13 cellular contexts compared by ENCODE assay signal in the genomic region with DNA sequence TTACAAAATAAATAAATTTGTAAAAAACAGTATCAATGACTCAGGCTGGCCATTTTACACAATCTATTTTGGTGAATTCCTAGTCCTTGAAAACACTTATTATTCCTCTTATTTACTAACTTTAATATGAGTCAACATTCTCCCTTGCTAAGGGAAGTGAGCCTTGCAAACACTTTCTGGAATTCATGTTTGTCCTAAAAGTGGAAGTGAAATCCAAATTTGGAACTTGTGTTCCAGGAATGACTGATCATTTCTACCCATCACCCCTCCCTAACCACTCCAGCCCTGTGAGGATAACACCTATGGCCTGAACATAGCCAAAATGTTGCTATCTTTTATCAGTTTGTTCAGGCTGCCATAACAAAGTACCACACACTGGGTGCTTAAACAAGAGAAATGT.
A peak's percentile ranks its signal among the peaks of the same experiment; 100 is the strongest.
DNase-seq lines count a peak whose midpoint lies in the region; ATAC-seq and TF ChIP-seq lines count a peak whose summit lies in the region.
"Had no signal": no experiment of that assay in that cellular context is flagged by ENCODE, and none has a peak within 500 bp of the region (broad histone marks: within the 10 kb centered on the region; RNA-seq: fewer than 3 reads in every experiment).

No MANE protein-coding gene starts in this region.

- ATAC-seq in activated CD8-positive, alpha-beta T cell treated with anti-CD3 and anti-CD28 coated beads, Interleukin-2, amount 10 ng/mL, durations not matched to agents 7 days and 5 days: no peak

- no peaks in the 10 kb centered on the region for H3K36me3 Mint-ChIP-seq in activated CD8-positive, alpha-beta T cell treated with anti-CD3 and anti-CD28 coated beads, Interleukin-2, amount 10 ng/mL, durations not matched to agents 7 days and 5 days (ENCODE audit: low read depth)
- H3K36me3 Mint-ChIP-seq: brain had no signal

- no peaks in the 10 kb centered on the region for H3K9me3 ChIP-seq in fibroblast of lung (ENCODE audit: control insufficient read depth, insufficient read depth, low read depth, low read length)
- H3K9me3 ChIP-seq: gastrocnemius medialis, transverse colon had no signal

- CTCF ChIA-PET in BJ (lab: Yijun Ruan, JAX): no interaction called here
- CTCF ChIA-PET in activated CD8-positive, alpha-beta T cell treated with anti-CD3 and anti-CD28 coated beads, Interleukin-2, amount 10 ng/mL, durations not matched to agents 7 days and 5 days (lab: Charles Lee): no interaction called here

- no peaks in the 10 kb centered on the region for H3K4me1 Mint-ChIP-seq in activated CD8-positive, alpha-beta T cell treated with anti-CD3 and anti-CD28 coated beads, Interleukin-2, amount 10 ng/mL, durations not matched to agents 7 days and 5 days (ENCODE audit: low read depth)
- H3K4me1 Mint-ChIP-seq: brain had no signal

- H3K4me1 ChIP-seq in fibroblast of lung (ENCODE audit: control insufficient read depth, extremely low read depth, insufficient read depth, low read length): peaks cover 8% of the 10 kb centered on the region
- H3K4me1 ChIP-seq: gastrocnemius medialis, transverse colon had no signal

- H3K79me2 ChIP-seq in fibroblast of lung (ENCODE audit: control insufficient read depth, insufficient read depth, low read length): no peaks in the 10 kb centered on the region

- no peak overlapping the region for H3K9ac ChIP-seq in fibroblast of lung (ENCODE audit: insufficient read depth, low read length)

- TF ChIP-seq CTCF in BJ (IDR thresholded peaks at IDR 0.05; ENCODE audit: insufficient read depth, low read depth, low read length) (no peak), fibroblast of lung (conservative IDR thresholded peaks at IDR 0.05 in 1 of 2, IDR thresholded peaks at IDR 0.05 in 1 of 2; ENCODE audit: low read depth in 1 of 2, low read length in 2 of 2) (no peak), GM10266 (IDR thresholded peaks at IDR 0.05; ENCODE audit: control insufficient read depth, insufficient read depth, low read depth, missing control alignments) (no peak)

- H2AFZ ChIP-seq in fibroblast of lung (ENCODE audit: low read length): no peak overlapping the region

- H3K4me2 ChIP-seq in fibroblast of lung (ENCODE audit: extremely low read depth, insufficient read depth, low read length): no peak overlapping the region

- no peak overlapping the region for H3K4me3 Mint-ChIP-seq in activated CD8-positive, alpha-beta T cell treated with anti-CD3 and anti-CD28 coated beads, Interleukin-2, amount 10 ng/mL, durations not matched to agents 7 days and 5 days
- H3K4me3 Mint-ChIP-seq: brain had no signal

- H3K36me3 ChIP-seq in BJ (ENCODE audit: control insufficient read depth, insufficient read depth, low read length) (no peaks in the 10 kb centered on the region), fibroblast of lung (ENCODE audit: control insufficient read depth, insufficient read depth, low read length) (no peaks in the 10 kb centered on the region)
- H3K36me3 ChIP-seq: gastrocnemius medialis, transverse colon had no signal

- H3K27me3 ChIP-seq in BJ (ENCODE audit: control insufficient read depth, insufficient read depth, low read length): no peaks in the 10 kb centered on the region
- H3K27me3 ChIP-seq in fibroblast of lung (ENCODE audit: control insufficient read depth, insufficient read depth, low read length): no peaks in the 10 kb centered on the region
- H3K27me3 ChIP-seq: gastrocnemius medialis, transverse colon had no signal

- H3K27ac ChIP-seq in fibroblast of lung (ENCODE audit: insufficient read depth, low read length): peak overlapping the region; percentile 70

- no peaks in the 10 kb centered on the region for H4K20me1 ChIP-seq in fibroblast of lung (ENCODE audit: control insufficient read depth, extremely low read depth, insufficient read depth, low read length)

- DNase-seq in BJ (ENCODE audit: low read depth) (peak; percentile 14), NCI-H226 (peak; percentile 14), fibroblast of lung (ENCODE audit: low read depth in 2 of 2) (peak; percentile 13 to 26), skeletal muscle cell (ENCODE audit: low read depth) (peak; percentile 10), GM10266 (ENCODE audit: extremely low spot score) (no peak), ecto neural progenitor cell (ENCODE audit: low spot score) (no peak)
- no peak for DNase-seq in NK-92 treated with Interleukin-12 subunit alpha and Interleukin-12 subunit beta, amount 100 ng/mL, for 24 hours (lab: John Stamatoyannopoulos, UW)
- DNase-seq in activated CD8-positive, alpha-beta T cell treated with anti-CD3 and anti-CD28 coated beads, Interleukin-2, amount 10 ng/mL, durations not matched to agents 7 days and 5 days: no peak
- DNase-seq: gastrocnemius medialis, left cardiac atrium, posterior cingulate gyrus, transverse colon had no signal

- H3K27me3 Mint-ChIP-seq in activated CD8-positive, alpha-beta T cell treated with anti-CD3 and anti-CD28 coated beads, Interleukin-2, amount 10 ng/mL, durations not matched to agents 7 days and 5 days (ENCODE audit: low read depth): no peaks in the 10 kb centered on the region
- H3K27me3 Mint-ChIP-seq: brain had no signal

- H3K9me3 Mint-ChIP-seq in activated CD8-positive, alpha-beta T cell treated with anti-CD3 and anti-CD28 coated beads, Interleukin-2, amount 10 ng/mL, durations not matched to agents 7 days and 5 days (ENCODE audit: insufficient read depth): no peaks in the 10 kb centered on the region

- no peak overlapping the region for H3K27ac Mint-ChIP-seq in activated CD8-positive, alpha-beta T cell treated with anti-CD3 and anti-CD28 coated beads, Interleukin-2, amount 10 ng/mL, durations not matched to agents 7 days and 5 days
- H3K27ac Mint-ChIP-seq: brain had no signal

- H3K4me3 ChIP-seq in BJ (ENCODE audit: low read depth, low read length) (no peak overlapping the region), fibroblast of lung (replicated peaks in 1 of 4; ENCODE audit: control extremely low read depth in 1 of 4, insufficient read depth in 1 of 4, low read depth in 3 of 4, low read length in 4 of 4) (no peak overlapping the region), skeletal muscle cell (ENCODE audit: low read depth, low read length) (no peak overlapping the region)
- H3K4me3 ChIP-seq: gastrocnemius medialis, transverse colon had no signal

- POLR2A ChIA-PET in BJ (lab: Charles Lee): no interaction called here
- POLR2A ChIA-PET in activated CD8-positive, alpha-beta T cell treated with anti-CD3 and anti-CD28 coated beads, Interleukin-2, amount 10 ng/mL, durations not matched to agents 7 days and 5 days (lab: Charles Lee): no interaction called here

Comparison
In these comparisons a context has a peak if more than half of its experiments do, and no peak if none do; other contexts are left out.
1. DNase-seq: peak in BJ (single experiment), NCI-H226 (single experiment), fibroblast of lung (2 of 2) and skeletal muscle cell (single experiment); none in NK-92 treated with Interleukin-12 subunit alpha and Interleukin-12 subunit beta, amount 100 ng/mL, for 24 hours (single experiment), activated CD8-positive, alpha-beta T cell treated with anti-CD3 and anti-CD28 coated beads, Interleukin-2, amount 10 ng/mL, durations not matched to agents 7 days and 5 days (single experiment), GM10266 (single experiment) and ecto neural progenitor cell (single experiment).